Comparison of ENCODE assay signal across 28 cellular contexts in the genomic region with DNA sequence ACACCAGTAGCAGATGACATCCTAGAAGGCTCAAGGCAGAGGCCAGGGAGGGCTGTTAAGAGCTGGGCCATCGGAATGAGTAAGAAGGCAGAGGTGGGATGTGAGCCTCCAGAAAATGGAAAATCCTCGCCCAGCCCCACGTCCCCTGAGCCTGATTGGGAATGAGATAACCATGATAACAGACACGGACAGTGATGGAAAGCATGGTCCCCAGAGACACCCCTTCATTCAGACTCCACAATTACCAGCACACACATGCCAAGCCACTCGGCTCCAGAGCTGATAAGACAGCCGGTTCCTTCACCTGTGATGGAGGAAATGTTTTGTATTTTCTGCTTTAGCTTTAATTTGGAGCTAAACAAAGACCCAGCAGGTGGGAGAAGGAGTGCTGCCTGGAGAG.
DNase-seq lines count a peak whose midpoint lies in the region; TF ChIP-seq lines count a peak whose summit lies in the region.
"Had no signal": no experiment of that assay in that cellular context is flagged by ENCODE, and none has a peak within 500 bp of the region (broad histone marks: within the 10 kb centered on the region; RNA-seq: fewer than 3 reads in every experiment).

No MANE protein-coding gene starts in this region.

- H3K27me3 ChIP-seq in osteoblast (ENCODE audit: insufficient read depth, low read length): no peaks in the 10 kb centered on the region
- H3K27me3 ChIP-seq: MG63 had no signal

- no peaks in the 10 kb centered on the region for H3K36me3 Mint-ChIP-seq in Calu3 (ENCODE audit: insufficient read depth, unreplicated experiment)
- H3K36me3 Mint-ChIP-seq: CD14-positive monocyte, memory B cell had no signal

- H3K4me3 Mint-ChIP-seq in Calu3 (ENCODE audit: low read depth, unreplicated experiment): no peak overlapping the region
- H3K4me3 Mint-ChIP-seq: activated T-cell treated with anti-CD3 and anti-CD28 coated beads, Interleukin-2, amount 50 U/mL, for 72 hours; CD14-positive monocyte; memory B cell had no signal

- H3K4me1 Mint-ChIP-seq in Calu3 (ENCODE audit: low read depth, unreplicated experiment): no peaks in the 10 kb centered on the region

- H3K79me2 ChIP-seq in osteoblast (ENCODE audit: insufficient read depth, low read length): no peaks in the 10 kb centered on the region
- H3K79me2 ChIP-seq: parathyroid adenoma had no signal

- no peaks in the 10 kb centered on the region for H3K9me3 Mint-ChIP-seq in Calu3 (ENCODE audit: low read depth, unreplicated experiment)
- H3K9me3 Mint-ChIP-seq: activated T-cell treated with anti-CD3 and anti-CD28 coated beads, Interleukin-2, amount 50 U/mL, for 72 hours; memory B cell had no signal

- intact Hi-C loops in Calu3 (cut with micrococcal nuclease; ENCODE audit: unreplicated experiment): loop anchor here (5.0 to 10.0 kb wide), 2 partner anchors 117 to 324 kb away; no protein-coding TSS in a partner anchor

- no TSS peak for BruUV-seq in Calu3 (replicated peaks; lab: Mats Ljungman, UMichigan)

- H3K9me3 ChIP-seq in osteoblast (ENCODE audit: low read depth, low read length): no peaks in the 10 kb centered on the region
- H3K9me3 ChIP-seq: left lung, MG63, suprapubic skin had no signal

- no peak for TF ChIP-seq CTCF in osteoblast (IDR thresholded peaks at IDR 0.05; ENCODE audit: extremely low read depth, low read depth, low read length)
- TF ChIP-seq CTCF in Calu3 (IDR thresholded peaks at IDR 0.05; ENCODE audit: unreplicated experiment): no peak

- H3K27ac ChIP-seq in osteoblast (ENCODE audit: low read depth, low read length): no peak overlapping the region
- H3K27ac ChIP-seq: KMS-11, left lung, parathyroid adenoma, skin epidermis, suprapubic skin had no signal

- peak; percentile 56 for DNase-seq in NCI-H345 (lab: John Stamatoyannopoulos, UW)
- no peak for DNase-seq in NCI-H345 treated with DMSO at 0.1 percent for 48 hours (lab: John Stamatoyannopoulos, UW; ENCODE audit: unreplicated experiment)
- DNase-seq in NCI-H1436 (lab: John Stamatoyannopoulos, UW): peak; percentile 70
- DNase-seq in SK-N-DZ (ENCODE audit: low spot score): peak; percentile 91
- DNase-seq in osteoblast (ENCODE audit: insufficient read length, low spot score, missing footprints): peak; percentile 32
- DNase-seq in activated CD4-positive, alpha-beta T cell treated with anti-CD3 and anti-CD28 coated beads, Interleukin-2, amount 50 U/mL, for 4 hours: no peak
- no peak for DNase-seq in Calu3
- no peak for DNase-seq in NOMO-1 treated with DMSO at 0.1 percent for 48 hours (lab: John Stamatoyannopoulos, UW; ENCODE audit: unreplicated experiment)
- DNase-seq: 8988T; activated CD4-positive, alpha-beta T cell treated with anti-CD3 and anti-CD28 coated beads for 48 hours; activated naive CD4-positive, alpha-beta T cell treated with Interleukin-2 at 50 U/mL for 16 hours; activated T-cell treated with anti-CD3 and anti-CD28 coated beads, Interleukin-2, amount 50 U/mL, for 72 hours; cortex of kidney; glutamatergic neuron; left lung; MG63; NCI-H526 treated with DMSO at 0.1 percent for 48 hours; retina; Right ventricle myocardium superior; stimulated activated naive CD4-positive, alpha-beta T cell; SW 1271; T1000 had no signal

- CTCF ChIA-PET in Calu3 (lab: Charles Lee): interaction anchor here (0.7 to 1.0 kb wide), 2 partner anchors 86 to 114 kb away, joined by 3 to 4 read pairs; no protein-coding TSS in a partner anchor

- no peak overlapping the region for H3K27ac Mint-ChIP-seq in Calu3 (ENCODE audit: unreplicated experiment)
- H3K27ac Mint-ChIP-seq: activated T-cell treated with anti-CD3 and anti-CD28 coated beads, Interleukin-2, amount 50 U/mL, for 72 hours; CD14-positive monocyte; memory B cell had no signal

- H3K4me1 ChIP-seq in osteoblast (ENCODE audit: insufficient read depth, low read length): no peaks in the 10 kb centered on the region
- H3K4me1 ChIP-seq: parathyroid adenoma had no signal

- H3K36me3 ChIP-seq in osteoblast (ENCODE audit: insufficient read depth, low read length): no peaks in the 10 kb centered on the region
- H3K36me3 ChIP-seq: left lung, MG63, suprapubic skin had no signal

- H3K4me3 ChIP-seq in osteoblast (ENCODE audit: insufficient read depth, low read length): no peak overlapping the region
- H3K4me3 ChIP-seq: left lung, MG63, skin epidermis, suprapubic skin had no signal

- H4K20me1 ChIP-seq in osteoblast (ENCODE audit: insufficient read depth, low read length): no peaks in the 10 kb centered on the region

- peaks cover 46% of the 10 kb centered on the region for H3K27me3 Mint-ChIP-seq in Calu3 (ENCODE audit: unreplicated experiment)

- H3K4me2 ChIP-seq in osteoblast (ENCODE audit: insufficient read depth, low read length): no peak overlapping the region
- H3K4me2 ChIP-seq: KMS-11 had no signal

- no peak overlapping the region for H2AFZ ChIP-seq in osteoblast (ENCODE audit: low read length)
- H2AFZ ChIP-seq: parathyroid adenoma had no signal

Comparison
In these comparisons a context has a peak if more than half of its experiments do, and no peak if none do; other contexts are left out.
1. DNase-seq: peak in NCI-H345 (single experiment), NCI-H1436 (single experiment), SK-N-DZ (single experiment) and osteoblast (single experiment); none in NCI-H345 treated with DMSO at 0.1 percent for 48 hours (single experiment), activated CD4-positive, alpha-beta T cell treated with anti-CD3 and anti-CD28 coated beads, Interleukin-2, amount 50 U/mL, for 4 hours (0 of 2), Calu3 (single experiment) and NOMO-1 treated with DMSO at 0.1 percent for 48 hours (single experiment).